26 cellular contexts compared by ENCODE assay signal in genomic region chr15:39200586-39200985, GRCh38.
A peak's percentile ranks its signal among the peaks of the same experiment; 100 is the strongest.
DNase-seq lines count a peak whose midpoint lies in the region; ATAC-seq, FAIRE-seq and TF ChIP-seq lines count a peak whose summit lies in the region.
"Had no signal": no experiment of that assay in that cellular context is flagged by ENCODE, and none has a peak within 500 bp of the region (broad histone marks: within the 10 kb centered on the region; RNA-seq: fewer than 3 reads in every experiment).

No MANE protein-coding gene starts in this region.

- H3K27ac ChIP-seq in mammary epithelial cell (ENCODE audit: insufficient read depth, low read depth, low read length) (peak overlapping the region; percentile 53), breast epithelium (no peak overlapping the region), H1 (ENCODE audit: low read depth, low read length) (no peak overlapping the region)
- H3K27ac ChIP-seq: 22Rv1, RWPE1 had no signal

- H3K4me3 ChIP-seq in mammary epithelial cell (replicated peaks in 1 of 3; ENCODE audit: insufficient read depth in 1 of 3, low read depth in 2 of 3, low read length in 3 of 3) (no peak overlapping the region), breast epithelium (no peak overlapping the region), H1 (ENCODE audit: extremely low read depth in 1 of 4, insufficient read depth in 2 of 4, low read depth in 3 of 4, low read length in 4 of 4) (no peak overlapping the region)

- no peak overlapping the region for H2AK5ac ChIP-seq in H1 (ENCODE audit: low read depth, low read length)

- TF ChIP-seq POLR2A in breast epithelium (IDR thresholded peaks at IDR 0.05) (no peak), H1 (IDR thresholded peaks at IDR 0.05; ENCODE audit: control extremely low read depth in 1 of 2, low read depth in 2 of 2, low read length in 2 of 2) (no peak)

- H2BK15ac ChIP-seq in H1 (ENCODE audit: low read length) = no peak overlapping the region

- H4K20me1 ChIP-seq in mammary epithelial cell (ENCODE audit: insufficient read depth, low read length) = no peaks in the 10 kb centered on the region
- no peaks in the 10 kb centered on the region for H4K20me1 ChIP-seq in H1 (replicated peaks in 1 of 2; ENCODE audit: control insufficient read depth in 1 of 2, insufficient read depth in 2 of 2, low read length in 2 of 2)

- no peaks in the 10 kb centered on the region for H3K27me3 ChIP-seq in mammary epithelial cell (ENCODE audit: insufficient read depth, low read length)
- H3K27me3 ChIP-seq in breast epithelium = no peaks in the 10 kb centered on the region
- no peaks in the 10 kb centered on the region; a peak in 3 of 7 replicates for H3K27me3 ChIP-seq in H1 (replicated peaks in 1 of 4; ENCODE audit: control insufficient read depth in 3 of 4, extremely low read depth in 1 of 4, insufficient read depth in 3 of 4, low read length in 3 of 4)

- H3K79me1 ChIP-seq in H1 (ENCODE audit: low read depth, low read length) = no peaks in the 10 kb centered on the region

- no peak overlapping the region for H2BK12ac ChIP-seq in H1 (ENCODE audit: low read depth, low read length)

- CTCF ChIA-PET in mammary epithelial cell (lab: Charles Lee; ENCODE audit: low non-redundant PET) (no interaction called here), H1 (lab: Charles Lee; ENCODE audit: partially characterized antibody) (interaction anchor here (0.9 to 1.4 kb wide), 2 partner anchors 8 to 32 kb away, joined by 3 to 4 read pairs; no protein-coding TSS in a partner anchor)

- H3K9ac ChIP-seq in mammary epithelial cell (ENCODE audit: insufficient read depth, low read length) = peak overlapping the region; percentile 21
- no peak overlapping the region for H3K9ac ChIP-seq in H1 (replicated peaks in 1 of 4; ENCODE audit: extremely low read depth in 1 of 4, low read depth in 3 of 4, low read length in 3 of 4)
- H3K9ac ChIP-seq: SK-N-SH had no signal

- H3K79me2 ChIP-seq in mammary epithelial cell (ENCODE audit: insufficient read depth, low read length) (no peaks in the 10 kb centered on the region), H1 (ENCODE audit: control insufficient read depth in 1 of 2, insufficient read depth in 2 of 2, low read length in 2 of 2) (no peaks in the 10 kb centered on the region)

- H3K56ac ChIP-seq in H1 (replicated peaks; ENCODE audit: insufficient read length, low read depth, low read length) = no peak overlapping the region

- H3K4me1 ChIP-seq in mammary epithelial cell (ENCODE audit: insufficient read depth, low read length) = peaks cover 63% of the 10 kb centered on the region
- H3K4me1 ChIP-seq in breast epithelium = no peaks in the 10 kb centered on the region
- no peaks in the 10 kb centered on the region for H3K4me1 ChIP-seq in H1 (replicated peaks in 1 of 4; ENCODE audit: control insufficient read depth in 3 of 4, insufficient read depth in 4 of 4, low read length in 3 of 4)

- no peak for TF ChIP-seq CTCF in mammary epithelial cell (conservative IDR thresholded peaks at IDR 0.05 in 1 of 2, IDR thresholded peaks at IDR 0.05 in 1 of 2; ENCODE audit: extremely low read depth in 1 of 2, insufficient read depth in 1 of 2, low read depth in 1 of 2, low read length in 2 of 2)
- no peak for TF ChIP-seq CTCF in breast epithelium (IDR thresholded peaks at IDR 0.05)
- no peak for TF ChIP-seq CTCF in H1 (IDR thresholded peaks at IDR 0.05; ENCODE audit: control extremely low read depth in 1 of 3, insufficient read depth in 1 of 3, low read depth in 1 of 3, low read length in 3 of 3)

- POLR2A ChIA-PET in H1 (lab: Charles Lee; ENCODE audit: partially characterized antibody) = interaction anchor here (1.0 to 1.2 kb wide), 3 partner anchors 13 to 385 kb away, joined by 3 to 4 read pairs (median 3); partner anchors contain the start of gene THBS1

- H3K4me2 ChIP-seq in mammary epithelial cell (ENCODE audit: insufficient read depth, low read depth, low read length) (no peak overlapping the region), H1 (ENCODE audit: insufficient read depth in 1 of 2, low read depth in 2 of 2, low read length in 2 of 2) (no peak overlapping the region)
- H3K4me2 ChIP-seq: SK-N-SH had no signal

- no peak overlapping the region for H3K18ac ChIP-seq in H1 (ENCODE audit: extremely low read depth, low read length)

- in situ Hi-C loops in mammary epithelial cell (cut with MboI; ENCODE audit: low sequenced_read_pairs in 2 of 2) = no loop called here

- no peak overlapping the region for H3K4ac ChIP-seq in H1 (replicated peaks; ENCODE audit: insufficient read length, low read depth, low read length)

- TF ChIP-seq RAD21 in H1 (IDR thresholded peaks at IDR 0.05 in 1 of 2, conservative IDR thresholded peaks at IDR 0.05 in 1 of 2; ENCODE audit: low read depth in 2 of 2, low read length in 2 of 2) = peak in 1 of 2 experiments; percentile 15; a peak in 1 of 4 replicates

- H2AFZ ChIP-seq in mammary epithelial cell (ENCODE audit: low read depth, low read length) (peak overlapping the region; percentile 47), H1 (ENCODE audit: low read length) (no peak overlapping the region)

- H2BK20ac ChIP-seq in H1 (ENCODE audit: low read length) = no peak overlapping the region

- DNase-seq in mammary epithelial cell (no peak), breast epithelium (ENCODE audit: low spot score in 2 of 2) (no peak), H1 (ENCODE audit: low read depth in 1 of 2, low spot score in 2 of 2) (no peak), iPS-NIHi7 (ENCODE audit: extremely low spot score) (peak; percentile 29), NCI-H187 treated with DMSO at 0.1 percent for 48 hours (lab: John Stamatoyannopoulos, UW) (no peak), putamen (ENCODE audit: low spot score) (no peak), T1000 (lab: John Stamatoyannopoulos, UW) (no peak)
- DNase-seq: C1 segment of cervical spinal cord; Calu3; CD8-positive, alpha-beta T cell; DMS153; GF-D8; HCEC 1CT; NCI-H1105 treated with DMSO at 0.1 percent for 48 hours; NCI-H2081; NCI-H2171; NCI-H345; NCI-H524; NCI-H774; NK-92 treated with Interleukin-12 subunit alpha and Interleukin-12 subunit beta, amount 100 ng/mL, for 24 hours; SIG-M5; SK-N-SH had no signal

- no peak overlapping the region for H3K23ac ChIP-seq in H1 (ENCODE audit: insufficient read length)

- TF ChIP-seq EP300 in H1 (IDR thresholded peaks at IDR 0.05; ENCODE audit: borderline replicate concordance in 1 of 2, low read depth in 2 of 2, low read length in 2 of 2) = no peak

- H3K9me3 ChIP-seq in mammary epithelial cell (replicated peaks; ENCODE audit: insufficient read depth, low read length) = peaks cover 2% of the 10 kb centered on the region
- no peaks in the 10 kb centered on the region for H3K9me3 ChIP-seq in breast epithelium
- H3K9me3 ChIP-seq in H1 (ENCODE audit: insufficient read depth in 2 of 2, low read depth in 1 of 2, low read length in 1 of 2) = no peaks in the 10 kb centered on the region
- H3K9me3 ChIP-seq: SK-N-SH had no signal

- intact Hi-C loops in mammary epithelial cell (cut with micrococcal nuclease) (no loop called here), breast epithelium (cut with DNase I; ENCODE audit: low total_unique reads) (no loop called here)

- no peak overlapping the region for H2BK5ac ChIP-seq in H1 (ENCODE audit: low read depth, low read length)

- FAIRE-seq in H1 (lab: Jason Lieb, UNC) = peak; percentile 70
- FAIRE-seq: HTR-8/SVneo had no signal

- H4K8ac ChIP-seq in H1 (ENCODE audit: extremely low read depth, insufficient read depth, low read length) = no peak overlapping the region

- no peak for ATAC-seq in GM21447 (IDR thresholded peaks at IDR 0.05; ENCODE audit: unreplicated experiment)
- ATAC-seq: CD8-positive, alpha-beta T cell had no signal

- H4K5ac ChIP-seq in H1 (ENCODE audit: insufficient read length, low read depth, low read length) = no peak overlapping the region

- H3K36me3 ChIP-seq in mammary epithelial cell (ENCODE audit: insufficient read depth, low read length) (no peaks in the 10 kb centered on the region), breast epithelium (no peaks in the 10 kb centered on the region), H1 (ENCODE audit: control insufficient read depth in 2 of 4, insufficient read depth in 4 of 4, low read length in 3 of 4) (no peaks in the 10 kb centered on the region)

- H3K14ac ChIP-seq in H1 (ENCODE audit: insufficient read length) = no peak overlapping the region

- BruUV-seq in mammary epithelial cell (replicated peaks; lab: Mats Ljungman, UMichigan) = no TSS peak

- no peaks in the 10 kb centered on the region for H3K23me2 ChIP-seq in H1 (ENCODE audit: low read depth, low read length)

- H2BK120ac ChIP-seq in H1 (replicated peaks; ENCODE audit: low read depth, low read length) = no peak overlapping the region

- no peak overlapping the region for H4K91ac ChIP-seq in H1 (replicated peaks; ENCODE audit: insufficient read length, low read length)

- dilution Hi-C loops in mammary epithelial cell (cut with HindIII; ENCODE audit: low sequenced_read_pairs) = no loop called here

TF ChIP-seq in H1, 55 proteins besides CTCF, POLR2A, EP300 and RAD21:
- no peak for TF ChIP-seq BACH1 (IDR thresholded peaks at IDR 0.05; ENCODE audit: low read length)
- no peak for TF ChIP-seq TEAD4 (IDR thresholded peaks at IDR 0.05; ENCODE audit: low read depth, low read length)
- TF ChIP-seq SIX5 (IDR thresholded peaks at IDR 0.05; ENCODE audit: low read depth, low read length) = no peak
- no peak for TF ChIP-seq TCF12 (IDR thresholded peaks at IDR 0.05; ENCODE audit: low read depth, low read length)
- TF ChIP-seq EGR1 (IDR thresholded peaks at IDR 0.05; ENCODE audit: borderline replicate concordance, low read depth, low read length) = no peak
- TF ChIP-seq CBX8 (IDR thresholded peaks at IDR 0.05; ENCODE audit: borderline replicate concordance, low read depth, low read length) = no peak
- no peak for TF ChIP-seq MAX (IDR thresholded peaks at IDR 0.05)
